In genomic region chr12:108181095-108181454, GRCh38 we compare ENCODE assay signal across 19 cellular contexts. TPM values are rescaled to one million over a fixed set of nuclear protein-coding genes. Genes with fewer than 3 reads are reported as not detected.
DNase-seq lines count a peak whose midpoint lies in the region; TF ChIP-seq lines count a peak whose summit lies in the region.
"Had no signal": no experiment of that assay in that cellular context is flagged by ENCODE, and none has a peak within 500 bp of the region (broad histone marks: within the 10 kb centered on the region; RNA-seq: fewer than 3 reads in every experiment).

No MANE protein-coding gene starts in this region.

- no peaks in the 10 kb centered on the region for H3K27me3 ChIP-seq in esophagus muscularis mucosa
- H3K27me3 ChIP-seq in thyroid gland = no peaks in the 10 kb centered on the region
- H3K27me3 ChIP-seq: BLaER1 had no signal

- intact Hi-C loops in esophagus muscularis mucosa (cut with DNase I) (no loop called here), thyroid gland (cut with DNase I) (no loop called here), cardiac septum (cut with DNase I) (no loop called here)

- TF ChIP-seq CTCF in esophagus muscularis mucosa (IDR thresholded peaks at IDR 0.05) = no peak
- no peak for TF ChIP-seq CTCF in neural crest cell (conservative IDR thresholded peaks at IDR 0.05)
- TF ChIP-seq CTCF in thyroid gland (IDR thresholded peaks at IDR 0.05) = no peak
- TF ChIP-seq CTCF in RWPE1 (conservative IDR thresholded peaks at IDR 0.05; ENCODE audit: low read depth) = no peak

- peaks cover 16% of the 10 kb centered on the region for H3K27me3 Mint-ChIP-seq in neural crest cell (ENCODE audit: low read depth)
- H3K27me3 Mint-ChIP-seq: CD4-positive, alpha-beta memory T cell had no signal

- WGBS in esophagus muscularis mucosa = 45% methylated on average over 7 of the region's 8 CpGs
- 70 to 84% methylated on average over 7 to 8 of the region's 8 CpGs for WGBS in thyroid gland, 2 donors

- no peak overlapping the region for H3K4me3 Mint-ChIP-seq in neural crest cell
- H3K4me3 Mint-ChIP-seq: CD14-positive monocyte; CD4-positive, alpha-beta memory T cell had no signal

- CTCF ChIA-PET in RWPE1 (lab: Yijun Ruan, JAX) = no interaction called here

- TF ChIP-seq EP300 in esophagus muscularis mucosa (IDR thresholded peaks at IDR 0.05) = no peak

- peak; percentile 27 for DNase-seq in Ammon's horn (ENCODE audit: low spot score)
- no peak for DNase-seq in esophagus muscularis mucosa (ENCODE audit: extremely low spot score)
- DNase-seq in neural crest cell (ENCODE audit: low read depth, low spot score) = no peak
- no peak for DNase-seq in thyroid gland
- DNase-seq in activated CD4-positive, CD25-positive, alpha-beta regulatory T cell (lab: John Stamatoyannopoulos, UW) = no peak
- no peak for DNase-seq in RWPE1 (ENCODE audit: low spot score)
- DNase-seq in cardiac septum (ENCODE audit: low spot score) = no peak
- DNase-seq: AML-193; CD4-positive, alpha-beta memory T cell; DMS153; DMS79; GDM1; GM23248; HCEC 1CT; IMR-90 had no signal

- H3K9me3 ChIP-seq in esophagus muscularis mucosa (no peaks in the 10 kb centered on the region), thyroid gland (no peaks in the 10 kb centered on the region)
- H3K9me3 ChIP-seq: A549, BLaER1 had no signal

- no peaks in the 10 kb centered on the region for H3K4me1 Mint-ChIP-seq in neural crest cell
- H3K4me1 Mint-ChIP-seq: CD14-positive monocyte; CD4-positive, alpha-beta memory T cell had no signal

- H3K9me3 Mint-ChIP-seq in neural crest cell = no peaks in the 10 kb centered on the region
- H3K9me3 Mint-ChIP-seq: CD14-positive monocyte had no signal

- H3K36me3 Mint-ChIP-seq in neural crest cell (ENCODE audit: low read depth) = no peaks in the 10 kb centered on the region
- H3K36me3 Mint-ChIP-seq: CD14-positive monocyte; CD4-positive, alpha-beta memory T cell had no signal

- H3K27ac Mint-ChIP-seq in neural crest cell (ENCODE audit: unreplicated experiment) = peak overlapping the region; percentile 57
- H3K27ac Mint-ChIP-seq: CD14-positive monocyte; CD4-positive, alpha-beta memory T cell had no signal

- H3K36me3 ChIP-seq in esophagus muscularis mucosa (no peaks in the 10 kb centered on the region), thyroid gland (no peaks in the 10 kb centered on the region)
- H3K36me3 ChIP-seq: BLaER1 had no signal

- H3K4me3 ChIP-seq in esophagus muscularis mucosa (no peak overlapping the region), thyroid gland (replicated peaks in 1 of 3) (no peak overlapping the region)
- H3K4me3 ChIP-seq: A549, BLaER1, GM23248 had no signal

- H3K4me1 ChIP-seq in esophagus muscularis mucosa (peaks cover 0 to 59% (median 44%) of the 10 kb centered on the region in 4 donors), thyroid gland (peaks cover 44 to 54% of the 10 kb centered on the region in 2 donors)
- H3K4me1 ChIP-seq: A549, BLaER1 had no signal

- H3K27ac ChIP-seq in esophagus muscularis mucosa (replicated peaks in 1 of 4) = peak overlapping the region in 3 of 4 donors; percentile 29 to 58 (median 57)
- peak overlapping the region; percentile 56 to 80 (median 66) for H3K27ac ChIP-seq in thyroid gland
- H3K27ac ChIP-seq in RWPE1 = no peak overlapping the region
- H3K27ac ChIP-seq: 22Rv1, A549, BLaER1, GM23248 had no signal

- TF ChIP-seq POLR2A in esophagus muscularis mucosa (IDR thresholded peaks at IDR 0.05; ENCODE audit: low read depth) (no peak), thyroid gland (IDR thresholded peaks at IDR 0.05) (no peak)

- POLR2A ChIA-PET in RWPE1 (lab: Yijun Ruan, JAX; ENCODE audit: low non-redundant PET) = no interaction called here

RNA-seq across cellular contexts. Expression of gene WSCD2, which starts 52.0 kb away (rescaled TPM):
- total RNA-seq in esophagus muscularis mucosa (10 to 100 TPM; 24.7 to 47.9 (median 30.4) TPM), neural crest cell (0.73 and 1.4 TPM in 2 replicates), thyroid gland (100 to 1,000 TPM in 1 of 4 donors, 10 to 100 TPM in 3; 35.5 to 117 (median 81.4) TPM), cardiac septum (0.40 TPM)
- total RNA-seq: CD4-positive, alpha-beta memory T cell; GM23248; IMR-90 had no signal

Comparison
In these comparisons a context has a peak if more than half of its experiments do, and no peak if none do; other contexts are left out.
1. RNA of gene WSCD2, which starts 52.0 kb away (total RNA-seq): 35.5 to 117 TPM in thyroid gland and 24.7 to 47.9 TPM in esophagus muscularis mucosa; 0.73 to 1.4 TPM in neural crest cell and 0.40 TPM in cardiac septum (single experiment); every median in the first group is over 10 times any median in the second.